ENCODE assay signal across 28 cellular contexts in the genomic region with DNA sequence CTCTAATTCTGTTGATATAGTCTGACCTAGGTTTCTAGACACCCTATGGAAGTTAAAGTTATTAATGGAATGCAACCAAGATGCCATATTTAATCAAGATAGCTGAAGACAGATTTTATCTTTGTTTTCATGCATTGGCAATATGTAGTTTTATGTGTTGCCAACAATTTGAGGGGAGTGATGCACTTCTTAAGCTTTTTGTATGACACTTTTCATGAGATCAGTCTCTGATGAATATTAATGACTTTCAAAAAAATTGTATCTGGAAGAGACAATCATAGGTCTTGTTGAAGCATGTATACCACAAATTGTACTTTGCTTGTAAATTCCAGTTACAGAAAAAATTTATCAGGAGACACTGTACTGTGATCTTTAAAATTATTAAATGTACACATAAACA.
"Had no signal": no experiment of that assay in that cellular context is flagged by ENCODE, and none has a peak within 500 bp of the region (broad histone marks: within the 10 kb centered on the region; RNA-seq: fewer than 3 reads in every experiment).

No MANE protein-coding gene starts in this region.

- H3K9me3 Mint-ChIP-seq: activated CD4-positive, alpha-beta memory T cell treated with anti-CD3 and anti-CD28 coated beads, Interleukin-2, amount 10 ng/mL, durations not matched to agents 7 days and 5 days; activated CD4-positive, alpha-beta T cell treated with anti-CD3 and anti-CD28 coated beads, Interleukin-2, amount 10 ng/mL, durations not matched to agents 7 days and 5 days; activated naive CD4-positive, alpha-beta T cell treated with anti-CD3 and anti-CD28 coated beads, Interleukin-2, amount 10 ng/mL, durations not matched to agents 7 days and 5 days; central memory CD8-positive, alpha-beta T cell; dendritic cell treated with granulocyte-macrophage colony-stimulating factor and Interleukin-4, amounts not matched to agents 40 ng/mL and 50 ng/mL, for 4 days; endodermal cell; WTC11 had no signal

- H3K36me3 ChIP-seq: ascending aorta, brain microvascular endothelial cell, esophagus muscularis mucosa, gastroesophageal sphincter had no signal

- H3K27me3 ChIP-seq: ascending aorta, brain microvascular endothelial cell, dorsolateral prefrontal cortex, esophagus muscularis mucosa, gastroesophageal sphincter had no signal

- H3K4me3 ChIP-seq: ascending aorta, coronary artery, dorsolateral prefrontal cortex, esophagus muscularis mucosa, gastroesophageal sphincter had no signal

- H3K4me1 ChIP-seq: esophagus muscularis mucosa, gastroesophageal sphincter had no signal

- H3K9me3 ChIP-seq: ascending aorta, esophagus muscularis mucosa, gastroesophageal sphincter had no signal

- H3K27ac ChIP-seq: ascending aorta, brain microvascular endothelial cell, coronary artery, esophagus muscularis mucosa, gastroesophageal sphincter had no signal

- DNase-seq: activated CD4-positive, alpha-beta memory T cell treated with anti-CD3 and anti-CD28 coated beads, Interleukin-2, amount 10 ng/mL, durations not matched to agents 7 days and 5 days; activated CD4-positive, alpha-beta T cell treated with anti-CD3 and anti-CD28 coated beads for 1 hour; activated CD4-positive, alpha-beta T cell treated with anti-CD3 and anti-CD28 coated beads for 4 hours; activated CD4-positive, alpha-beta T cell treated with anti-CD3 and anti-CD28 coated beads, Interleukin-2, amount 10 ng/mL, durations not matched to agents 7 days and 5 days; activated CD4-positive, alpha-beta T cell treated with anti-CD3 and anti-CD28 coated beads, Interleukin-2, amount 50 U/mL, for 4 hours; activated CD8-positive, alpha-beta memory T cell treated with anti-CD3 and anti-CD28 coated beads, Interleukin-2, amount 50 U/mL, for 48 hours; activated gamma-delta T cell; activated naive CD4-positive, alpha-beta T cell; activated naive CD4-positive, alpha-beta T cell treated with anti-CD3 and anti-CD28 coated beads, Interleukin-2, amount 10 ng/mL, durations not matched to agents 7 days and 5 days; activated naive CD8-positive, alpha-beta T cell treated with anti-CD3 and anti-CD28 coated beads, Interleukin-2, amount 10 ng/mL, durations not matched to agents 7 days and 5 days; activated T-cell treated with anti-CD3 and anti-CD28 coated beads for 4 hours; activated T-cell treated with anti-CD3 and anti-CD28 coated beads, Interleukin-2, amount 50 U/mL, for 24 hours; activated T-cell treated with anti-CD3 and anti-CD28 coated beads, Interleukin-2, amount 50 U/mL, for 72 hours; brain microvascular endothelial cell; dorsolateral prefrontal cortex; effector memory CD4-positive, alpha-beta T cell; endodermal cell; erythroblast; foreskin melanocyte; T-helper 2 cell had no signal

- H3K36me3 Mint-ChIP-seq: activated naive CD4-positive, alpha-beta T cell treated with anti-CD3 and anti-CD28 coated beads, Interleukin-2, amount 10 ng/mL, durations not matched to agents 7 days and 5 days; WTC11 had no signal

- H3K4me3 Mint-ChIP-seq: activated CD4-positive, alpha-beta memory T cell treated with anti-CD3 and anti-CD28 coated beads, Interleukin-2, amount 10 ng/mL, durations not matched to agents 7 days and 5 days; activated CD4-positive, alpha-beta T cell treated with anti-CD3 and anti-CD28 coated beads, Interleukin-2, amount 10 ng/mL, durations not matched to agents 7 days and 5 days; activated naive CD4-positive, alpha-beta T cell treated with anti-CD3 and anti-CD28 coated beads, Interleukin-2, amount 10 ng/mL, durations not matched to agents 7 days and 5 days; activated naive CD8-positive, alpha-beta T cell treated with anti-CD3 and anti-CD28 coated beads, Interleukin-2, amount 10 ng/mL, durations not matched to agents 7 days and 5 days; activated T-cell treated with anti-CD3 and anti-CD28 coated beads, Interleukin-2, amount 50 U/mL, for 24 hours; activated T-cell treated with anti-CD3 and anti-CD28 coated beads, Interleukin-2, amount 50 U/mL, for 72 hours; central memory CD8-positive, alpha-beta T cell; dendritic cell treated with granulocyte-macrophage colony-stimulating factor and Interleukin-4, amounts not matched to agents 40 ng/mL and 50 ng/mL, for 4 days; endodermal cell; WTC11 had no signal

- H3K27ac Mint-ChIP-seq: activated CD4-positive, alpha-beta memory T cell treated with anti-CD3 and anti-CD28 coated beads, Interleukin-2, amount 10 ng/mL, durations not matched to agents 7 days and 5 days; activated CD4-positive, alpha-beta T cell treated with anti-CD3 and anti-CD28 coated beads, Interleukin-2, amount 10 ng/mL, durations not matched to agents 7 days and 5 days; activated naive CD4-positive, alpha-beta T cell treated with anti-CD3 and anti-CD28 coated beads, Interleukin-2, amount 10 ng/mL, durations not matched to agents 7 days and 5 days; activated naive CD4-positive, alpha-beta T cell treated with anti-CD3 and anti-CD28 coated beads, Interleukin-2, amount 50 U/mL, for 72 hours; activated naive CD8-positive, alpha-beta T cell treated with anti-CD3 and anti-CD28 coated beads, Interleukin-2, amount 10 ng/mL, durations not matched to agents 7 days and 5 days; activated T-cell treated with anti-CD3 and anti-CD28 coated beads, Interleukin-2, amount 50 U/mL, for 24 hours; activated T-cell treated with anti-CD3 and anti-CD28 coated beads, Interleukin-2, amount 50 U/mL, for 72 hours; dendritic cell treated with granulocyte-macrophage colony-stimulating factor and Interleukin-4, amounts not matched to agents 40 ng/mL and 50 ng/mL, for 4 days; endodermal cell had no signal

- ATAC-seq: activated naive CD4-positive, alpha-beta T cell treated with anti-CD3 and anti-CD28 coated beads, Interleukin-2, amount 50 U/mL, for 72 hours; activated T-cell treated with anti-CD3 and anti-CD28 coated beads, Interleukin-2, amount 50 U/mL, for 72 hours; gastroesophageal sphincter had no signal

- H3K4me1 Mint-ChIP-seq: activated CD4-positive, alpha-beta memory T cell treated with anti-CD3 and anti-CD28 coated beads, Interleukin-2, amount 10 ng/mL, durations not matched to agents 7 days and 5 days; activated naive CD4-positive, alpha-beta T cell treated with anti-CD3 and anti-CD28 coated beads, Interleukin-2, amount 10 ng/mL, durations not matched to agents 7 days and 5 days; central memory CD8-positive, alpha-beta T cell had no signal

- H3K27me3 Mint-ChIP-seq: activated CD4-positive, alpha-beta memory T cell treated with anti-CD3 and anti-CD28 coated beads, Interleukin-2, amount 10 ng/mL, durations not matched to agents 7 days and 5 days; activated T-cell treated with anti-CD3 and anti-CD28 coated beads, Interleukin-2, amount 50 U/mL, for 24 hours; central memory CD8-positive, alpha-beta T cell; dendritic cell treated with granulocyte-macrophage colony-stimulating factor and Interleukin-4, amounts not matched to agents 40 ng/mL and 50 ng/mL, for 4 days had no signal
